ENCODE assay signal across 14 cellular contexts in genomic region chr5:139960723-139961383, GRCh38.
DNase-seq lines count a peak whose midpoint lies in the region; ATAC-seq, FAIRE-seq and TF ChIP-seq lines count a peak whose summit lies in the region.
"Had no signal": no experiment of that assay in that cellular context is flagged by ENCODE, and none has a peak within 500 bp of the region (broad histone marks: within the 10 kb centered on the region; RNA-seq: fewer than 3 reads in every experiment).

No MANE protein-coding gene starts in this region.

- H3K4me3 ChIP-seq in DND-41 (ENCODE audit: low read depth in 1 of 2, low read length in 2 of 2) (no peak overlapping the region), KMS-11 (IDR thresholded peaks at IDR 0.05; ENCODE audit: insufficient read depth, low read depth, low read length) (no peak overlapping the region), small intestine (ENCODE audit: low read depth in 1 of 2, low read length in 2 of 2) (no peak overlapping the region), MG63 (no peak overlapping the region)
- H3K4me3 ChIP-seq: sigmoid colon had no signal

- TF ChIP-seq CTCF in DND-41 (IDR thresholded peaks at IDR 0.05; ENCODE audit: borderline replicate concordance, extremely low read depth, low read length, poor library complexity, severe bottlenecking) (no peak), KMS-11 (conservative IDR thresholded peaks at IDR 0.05; ENCODE audit: low read depth, low read length) (no peak)

- 76 to 80% (median 77%) methylated on average over 9 of the region's 9 CpGs for WGBS in small intestine, 3 donors

- H3K27me3 ChIP-seq in DND-41 (ENCODE audit: insufficient read depth, low read length, poor library complexity) (peaks cover 34% of the 10 kb centered on the region), KMS-11 (ENCODE audit: insufficient read depth, low read depth) (no peaks in the 10 kb centered on the region), small intestine (ENCODE audit: control insufficient read depth in 2 of 2, insufficient read depth in 2 of 2, low read length in 2 of 2) (no peaks in the 10 kb centered on the region), MG63 (0 out of 2 replicates have a peak, but pooled peaks cover 2% of the 10 kb centered on the region)
- H3K27me3 ChIP-seq: sigmoid colon had no signal

- H3K79me2 ChIP-seq in DND-41 (ENCODE audit: insufficient read depth, low read length) (no peaks in the 10 kb centered on the region), KMS-11 (ENCODE audit: insufficient read depth, low read depth) (peaks cover 10% of the 10 kb centered on the region; the same call in 1 of the 2 replicates)

- no peak overlapping the region for H2AFZ ChIP-seq in DND-41 (ENCODE audit: low read depth, low read length)
- no peak overlapping the region for H2AFZ ChIP-seq in KMS-11 (ENCODE audit: low read depth)

- FAIRE-seq in small intestine (lab: Jason Lieb, UNC): no peak

- no peak overlapping the region for H3K9ac ChIP-seq in DND-41 (ENCODE audit: low read depth, low read length)
- H3K9ac ChIP-seq in KMS-11: peak overlapping the region; percentile 46; the same call in 1 of the 2 replicates

- H3K27ac ChIP-seq in DND-41 (ENCODE audit: low read length) (no peak overlapping the region), KMS-11 (peak overlapping the region; percentile 68; the same call in 1 of the 2 replicates), small intestine (ENCODE audit: low read depth in 1 of 2, low read length in 1 of 2) (no peak overlapping the region)
- H3K27ac ChIP-seq: RWPE1, sigmoid colon had no signal

- peak; percentile 27; the same call in 1 of the 3 replicates for ATAC-seq in DND-41 (ENCODE audit: insufficient read depth, low read depth)
- ATAC-seq in GM19035 (IDR thresholded peaks at IDR 0.05; ENCODE audit: unreplicated experiment): peak; percentile 80
- peak; percentile 91 for ATAC-seq in HG02763 (IDR thresholded peaks at IDR 0.05; ENCODE audit: unreplicated experiment)

- H4K20me1 ChIP-seq in DND-41 (ENCODE audit: insufficient read depth, low read length) (0 out of 2 replicates have a peak, but pooled peaks cover 2% of the 10 kb centered on the region), KMS-11 (ENCODE audit: insufficient read depth) (0 out of 2 replicates have a peak, but pooled peaks cover 15% of the 10 kb centered on the region)

- H3K9me3 ChIP-seq in DND-41 (ENCODE audit: insufficient read depth, low read length, severe bottlenecking): no peaks in the 10 kb centered on the region
- H3K9me3 ChIP-seq in small intestine (ENCODE audit: control insufficient read depth, low read depth): no peaks in the 10 kb centered on the region
- no peaks in the 10 kb centered on the region for H3K9me3 ChIP-seq in MG63
- H3K9me3 ChIP-seq: sigmoid colon had no signal

- H3K4me2 ChIP-seq in DND-41 (ENCODE audit: insufficient read depth, low read length): no peak overlapping the region
- peak overlapping the region; percentile 80 for H3K4me2 ChIP-seq in KMS-11

- H3K36me3 ChIP-seq in DND-41 (ENCODE audit: insufficient read depth, low read length) (no peaks in the 10 kb centered on the region), KMS-11 (ENCODE audit: insufficient read depth) (no peaks in the 10 kb centered on the region), small intestine (ENCODE audit: control insufficient read depth in 2 of 2, insufficient read depth in 2 of 2, low read length in 2 of 2) (no peaks in the 10 kb centered on the region), MG63 (no peaks in the 10 kb centered on the region)
- H3K36me3 ChIP-seq: sigmoid colon had no signal

- DNase-seq in DND-41 (no peak), small intestine (no peak), MG63 (no peak), NCI-H446 (lab: John Stamatoyannopoulos, UW) (no peak), HPDE6-E6E7 (ENCODE audit: extremely low spot score) (no peak)
- DNase-seq: activated CD4-positive, alpha-beta T cell treated with anti-CD3 and anti-CD28 coated beads, Interleukin-2, amount 50 U/mL, for 1 hour; effector memory CD4-positive, alpha-beta T cell; hippocampal formation; NCI-H1436 treated with DMSO at 0.1 percent for 48 hours; sigmoid colon had no signal

- H3K4me1 ChIP-seq in DND-41 (ENCODE audit: insufficient read depth, low read length) (no peaks in the 10 kb centered on the region), KMS-11 (ENCODE audit: low read depth, poor library complexity, severe bottlenecking) (peaks cover 55% of the 10 kb centered on the region), small intestine (ENCODE audit: control insufficient read depth in 2 of 2, insufficient read depth in 1 of 2, low read depth in 1 of 2, low read length in 1 of 2) (no peaks in the 10 kb centered on the region)
- H3K4me1 ChIP-seq: sigmoid colon had no signal

Comparison
In these comparisons a context has a peak if more than half of its experiments do, and no peak if none do; other contexts are left out.
1. ATAC-seq: peak in every context shown above with its lines; median percentile 91 in HG02763; 80 in GM19035; 27 in DND-41.